ENCODE assay signal across 8 cellular contexts in genomic region chrX:76148753-76149152, GRCh38. TPM values are rescaled to one million over a fixed set of nuclear protein-coding genes. Genes with fewer than 3 reads are reported as not detected.
DNase-seq lines count a peak whose midpoint lies in the region; ATAC-seq and TF ChIP-seq lines count a peak whose summit lies in the region.

No MANE protein-coding gene starts in this region.

- peaks cover 15% of the 10 kb centered on the region for H3K4me1 Mint-ChIP-seq in T-helper 1 cell treated with Interleukin-12 subunit alpha and Interleukin-12 subunit beta and Interleukin-4 antibody, amounts not matched to agents 30 μg/mL and 1 μg/mL, for 36 hours (ENCODE audit: low read depth)

- intact Hi-C loops in body of pancreas (cut with DNase I) (no loop called here), right lobe of liver (cut with DNase I) (no loop called here)

- peak overlapping the region; percentile 97 for H3K27ac Mint-ChIP-seq in T-helper 1 cell treated with Interleukin-12 subunit alpha and Interleukin-12 subunit beta and Interleukin-4 antibody, amounts not matched to agents 30 μg/mL and 1 μg/mL, for 36 hours

- DNase-seq in activated gamma-delta T cell treated with Interleukin-2 at 50 U/mL for 16 hours, result peak; percentile 44
- no peak for DNase-seq in activated gamma-delta T cell (lab: John Stamatoyannopoulos, UW)
- peak; percentile 20 to 34 (median 28) for DNase-seq in body of pancreas
- DNase-seq in right lobe of liver, result no peak
- DNase-seq in stimulated activated naive CD8-positive, alpha-beta T cell treated with anti-CD3 and anti-CD28 coated beads, Interleukin-15, Interleukin-2, amounts not matched to agents 100 U/mL and 50 U/mL, for 24 hours, result peak; percentile 18
- DNase-seq in NCI-H1930 (lab: John Stamatoyannopoulos, UW), result no peak

- H3K36me3 Mint-ChIP-seq in T-helper 1 cell treated with Interleukin-12 subunit alpha and Interleukin-12 subunit beta and Interleukin-4 antibody, amounts not matched to agents 30 μg/mL and 1 μg/mL, for 36 hours (ENCODE audit: low read depth), result no peaks in the 10 kb centered on the region

- H3K9ac ChIP-seq in HUES64 (ENCODE audit: low read depth, low read length), result peak overlapping the region; percentile 38; the same call in 1 of the 2 replicates

- peak; percentile 8 for ATAC-seq in body of pancreas
- no peak for ATAC-seq in right lobe of liver
- peak; percentile 25 for ATAC-seq in stimulated activated naive CD8-positive, alpha-beta T cell treated with anti-CD3 and anti-CD28 coated beads, Interleukin-15, Interleukin-2, amounts not matched to agents 100 U/mL and 50 U/mL, for 24 hours

- no peaks in the 10 kb centered on the region for H3K9me3 ChIP-seq in HUES64 (ENCODE audit: insufficient read depth, low read depth, low read length)
- no peaks in the 10 kb centered on the region for H3K9me3 ChIP-seq in body of pancreas
- H3K9me3 ChIP-seq in right lobe of liver, result no peaks in the 10 kb centered on the region

- H3K4me3 ChIP-seq in HUES64 (ENCODE audit: low read length), result peak overlapping the region; percentile 31; the same call in 1 of the 2 replicates
- H3K4me3 ChIP-seq in body of pancreas, result no peak overlapping the region
- peak overlapping the region in 2 of 3 donors; percentile 2 to 37 for H3K4me3 ChIP-seq in right lobe of liver

- WGBS in HUES64, result 2% methylated on average over 6 of the region's 8 CpGs
- WGBS in body of pancreas, 2 donors, result 0 to 9% methylated on average over 4 to 7 of the region's 8 CpGs
- 1% methylated on average over 8 of the region's 8 CpGs for WGBS in right lobe of liver (ENCODE audit: insufficient coverage, low coverage, low lambda C conversion rate, missing lambda C conversion rate)

- H3K9me3 Mint-ChIP-seq in T-helper 1 cell treated with Interleukin-12 subunit alpha and Interleukin-12 subunit beta and Interleukin-4 antibody, amounts not matched to agents 30 μg/mL and 1 μg/mL, for 36 hours, result no peaks in the 10 kb centered on the region

- TF ChIP-seq CTCF in body of pancreas (IDR thresholded peaks at IDR 0.05), result no peak
- no peak for TF ChIP-seq CTCF in right lobe of liver (IDR thresholded peaks at IDR 0.05)

- H3K27me3 ChIP-seq in HUES64 (ENCODE audit: insufficient read depth, low read length), result no peaks in the 10 kb centered on the region
- no peaks in the 10 kb centered on the region for H3K27me3 ChIP-seq in body of pancreas
- peaks cover 0 to 2% of the 10 kb centered on the region in 2 donors for H3K27me3 ChIP-seq in right lobe of liver

- peaks cover 7% of the 10 kb centered on the region for H3K4me1 ChIP-seq in HUES64 (ENCODE audit: insufficient read depth, low read length)
- peaks cover 17% of the 10 kb centered on the region for H3K4me1 ChIP-seq in body of pancreas
- H3K4me1 ChIP-seq in right lobe of liver, result peaks cover 0 to 23% (median 3%) of the 10 kb centered on the region in 4 donors

- no peaks in the 10 kb centered on the region for H3K27me3 Mint-ChIP-seq in T-helper 1 cell treated with Interleukin-12 subunit alpha and Interleukin-12 subunit beta and Interleukin-4 antibody, amounts not matched to agents 30 μg/mL and 1 μg/mL, for 36 hours (ENCODE audit: low read depth)

- no peak for TF ChIP-seq POLR2A in body of pancreas (IDR thresholded peaks at IDR 0.05)
- no peak for TF ChIP-seq POLR2A in right lobe of liver (IDR thresholded peaks at IDR 0.05)

- no peaks in the 10 kb centered on the region for H3K36me3 ChIP-seq in HUES64 (ENCODE audit: insufficient read depth, low read length)
- H3K36me3 ChIP-seq in body of pancreas (replicated peaks in 1 of 2; ENCODE audit: insufficient read depth in 1 of 2, low read depth in 2 of 2), result no peaks in the 10 kb centered on the region
- H3K36me3 ChIP-seq in right lobe of liver, result no peaks in the 10 kb centered on the region

- peak overlapping the region; percentile 60; the same call in 1 of the 2 replicates for H3K27ac ChIP-seq in HUES64 (ENCODE audit: low read depth, low read length)
- peak overlapping the region; percentile 34 to 82 (median 72) for H3K27ac ChIP-seq in body of pancreas
- peak overlapping the region; percentile 60 to 73 (median 62) for H3K27ac ChIP-seq in right lobe of liver

- H3K4me3 Mint-ChIP-seq in T-helper 1 cell treated with Interleukin-12 subunit alpha and Interleukin-12 subunit beta and Interleukin-4 antibody, amounts not matched to agents 30 μg/mL and 1 μg/mL, for 36 hours, result peak overlapping the region; percentile 78

RNA-seq across cellular contexts. Expression of gene PBDC1, which starts 24.1 kb away (rescaled TPM):
- polyA plus RNA-seq in HUES64 (2013, experiment 1 of 2), result 42.5 TPM
- polyA plus RNA-seq in HUES64 (2013, experiment 2 of 2), result 43.2 TPM
- 1 to 10 TPM; 6.5 to 6.6 TPM for total RNA-seq in body of pancreas
- 10 to 100 TPM; 11.9 to 20.6 (median 14.6) TPM for total RNA-seq in right lobe of liver

Comparison
In these comparisons a context has a peak if more than half of its experiments do, and no peak if none do; other contexts are left out.
1. DNase-seq: peak in activated gamma-delta T cell treated with Interleukin-2 at 50 U/mL for 16 hours (single experiment), body of pancreas (4 of 4) and stimulated activated naive CD8-positive, alpha-beta T cell treated with anti-CD3 and anti-CD28 coated beads, Interleukin-15, Interleukin-2, amounts not matched to agents 100 U/mL and 50 U/mL, for 24 hours (single experiment); none in activated gamma-delta T cell (single experiment), right lobe of liver (0 of 3) and NCI-H1930 (0 of 2).
2. H3K4me3 ChIP-seq: peak in HUES64 (single experiment) and right lobe of liver (2 of 3); none in body of pancreas (0 of 2).
3. ATAC-seq: peak in body of pancreas (single experiment) and stimulated activated naive CD8-positive, alpha-beta T cell treated with anti-CD3 and anti-CD28 coated beads, Interleukin-15, Interleukin-2, amounts not matched to agents 100 U/mL and 50 U/mL, for 24 hours (single experiment); none in right lobe of liver (0 of 4).
4. Peak in every context shown above with its lines, with median percentiles within 50 percentile points of each other: H3K27ac ChIP-seq.